13 cellular contexts compared by ENCODE assay signal in genomic region chr18:48732767-48733424, GRCh38.
DNase-seq lines count a peak whose midpoint lies in the region; ATAC-seq, FAIRE-seq and TF ChIP-seq lines count a peak whose summit lies in the region.
"Had no signal": no experiment of that assay in that cellular context is flagged by ENCODE, and none has a peak within 500 bp of the region (broad histone marks: within the 10 kb centered on the region; RNA-seq: fewer than 3 reads in every experiment).

No MANE protein-coding gene starts in this region.

- no peak for FAIRE-seq in HTR-8/SVneo (lab: Jason Lieb, UNC)

- peak overlapping the region; percentile 16 for H3K27ac Mint-ChIP-seq in Calu3 (ENCODE audit: unreplicated experiment)
- peak overlapping the region; percentile 10 for H3K27ac Mint-ChIP-seq in dendritic cell treated with granulocyte-macrophage colony-stimulating factor and Interleukin-4, amounts not matched to agents 40 ng/mL and 50 ng/mL, for 4 days
- no peak overlapping the region; the same call in 1 of the 2 replicates for H3K27ac Mint-ChIP-seq in WTC11
- H3K27ac Mint-ChIP-seq: activated naive CD8-positive, alpha-beta T cell treated with anti-CD3 and anti-CD28 coated beads, Interleukin-2, amount 50 U/mL, for 24 hours had no signal

- CTCF ChIA-PET in Calu3 (lab: Charles Lee) (interaction anchor here (0.6 to 1.0 kb wide), 2 partner anchors 9 to 289 kb away, joined by 3 read pairs; no protein-coding TSS in a partner anchor), WTC11 (lab: Charles Lee) (no interaction called here)

- BruUV-seq in Calu3 (replicated peaks; lab: Mats Ljungman, UMichigan), result no TSS peak

- H3K27me3 Mint-ChIP-seq in Calu3 (ENCODE audit: unreplicated experiment), result no peaks in the 10 kb centered on the region
- peaks cover 5% of the 10 kb centered on the region for H3K27me3 Mint-ChIP-seq in dendritic cell treated with granulocyte-macrophage colony-stimulating factor and Interleukin-4, amounts not matched to agents 40 ng/mL and 50 ng/mL, for 4 days
- H3K27me3 Mint-ChIP-seq in WTC11 (ENCODE audit: low read depth), result no peaks in the 10 kb centered on the region
- H3K27me3 Mint-ChIP-seq: activated naive CD8-positive, alpha-beta T cell treated with anti-CD3 and anti-CD28 coated beads, Interleukin-2, amount 50 U/mL, for 24 hours; naive B cell had no signal

- H3K4me3 Mint-ChIP-seq in Calu3 (ENCODE audit: low read depth, unreplicated experiment) (no peak overlapping the region), WTC11 (no peak overlapping the region)
- peak overlapping the region; percentile 48 for H3K4me3 Mint-ChIP-seq in dendritic cell treated with granulocyte-macrophage colony-stimulating factor and Interleukin-4, amounts not matched to agents 40 ng/mL and 50 ng/mL, for 4 days
- H3K4me3 Mint-ChIP-seq: activated naive CD8-positive, alpha-beta T cell treated with anti-CD3 and anti-CD28 coated beads, Interleukin-2, amount 50 U/mL, for 24 hours had no signal

- H3K36me3 Mint-ChIP-seq in Calu3 (ENCODE audit: insufficient read depth, unreplicated experiment), result no peaks in the 10 kb centered on the region
- peaks cover 9% of the 10 kb centered on the region for H3K36me3 Mint-ChIP-seq in dendritic cell treated with granulocyte-macrophage colony-stimulating factor and Interleukin-4, amounts not matched to agents 40 ng/mL and 50 ng/mL, for 4 days (ENCODE audit: low read depth)
- no peaks in the 10 kb centered on the region for H3K36me3 Mint-ChIP-seq in WTC11
- H3K36me3 Mint-ChIP-seq: naive B cell had no signal

- H3K9me3 Mint-ChIP-seq in Calu3 (ENCODE audit: low read depth, unreplicated experiment) (peaks cover 5% of the 10 kb centered on the region), WTC11 (no peaks in the 10 kb centered on the region)
- peaks cover 10% of the 10 kb centered on the region for H3K9me3 Mint-ChIP-seq in dendritic cell treated with granulocyte-macrophage colony-stimulating factor and Interleukin-4, amounts not matched to agents 40 ng/mL and 50 ng/mL, for 4 days
- H3K9me3 Mint-ChIP-seq: activated naive CD8-positive, alpha-beta T cell treated with anti-CD3 and anti-CD28 coated beads, Interleukin-2, amount 50 U/mL, for 24 hours; naive B cell had no signal

- intact Hi-C loops in Calu3 (cut with micrococcal nuclease; ENCODE audit: unreplicated experiment), result no loop called here
- intact Hi-C loops in dendritic cell treated with granulocyte-macrophage colony-stimulating factor and Interleukin-4, amounts not matched to agents 40 ng/mL and 50 ng/mL, for 4 days (cut with micrococcal nuclease), result no loop called here

- H3K4me1 Mint-ChIP-seq in Calu3 (ENCODE audit: low read depth, unreplicated experiment), result peaks cover 10% of the 10 kb centered on the region
- peaks cover 76% of the 10 kb centered on the region for H3K4me1 Mint-ChIP-seq in dendritic cell treated with granulocyte-macrophage colony-stimulating factor and Interleukin-4, amounts not matched to agents 40 ng/mL and 50 ng/mL, for 4 days (ENCODE audit: low read depth)
- peaks cover 18% of the 10 kb centered on the region for H3K4me1 Mint-ChIP-seq in WTC11
- H3K4me1 Mint-ChIP-seq: activated naive CD8-positive, alpha-beta T cell treated with anti-CD3 and anti-CD28 coated beads, Interleukin-2, amount 50 U/mL, for 24 hours had no signal

- peak; percentile 68 for ATAC-seq in GM18511 (IDR thresholded peaks at IDR 0.05; ENCODE audit: unreplicated experiment)
- no peak for ATAC-seq in WTC11
- ATAC-seq: activated naive CD8-positive, alpha-beta T cell treated with anti-CD3 and anti-CD28 coated beads, Interleukin-2, amount 50 U/mL, for 24 hours had no signal

- POLR2A ChIA-PET in WTC11 (lab: Charles Lee), result no interaction called here

- DNase-seq in Calu3, result no peak
- DNase-seq in NCI-H510A (lab: John Stamatoyannopoulos, UW), result peak; percentile 23
- no peak for DNase-seq in HPDE6-E6E7 (ENCODE audit: extremely low spot score)
- no peak for DNase-seq in WTC11 (ENCODE audit: low spot score)
- no peak for DNase-seq in HTR-8/SVneo (ENCODE audit: insufficient read length, low spot score)
- DNase-seq in middle frontal gyrus (ENCODE audit: extremely low spot score, low spot score), result no peak
- DNase-seq: activated naive CD8-positive, alpha-beta T cell treated with anti-CD3 and anti-CD28 coated beads, Interleukin-2, amount 50 U/mL, for 24 hours; Kasumi-1; naive B cell; NCI-H774; retina had no signal

- no peak for TF ChIP-seq CTCF in Calu3 (IDR thresholded peaks at IDR 0.05; ENCODE audit: unreplicated experiment)
- no peak for TF ChIP-seq CTCF in WTC11 (IDR thresholded peaks at IDR 0.05)

TF ChIP-seq in WTC11, 78 proteins besides CTCF, POLR2A, EP300 and RAD21:
- TF ChIP-seq, protein P1, sequence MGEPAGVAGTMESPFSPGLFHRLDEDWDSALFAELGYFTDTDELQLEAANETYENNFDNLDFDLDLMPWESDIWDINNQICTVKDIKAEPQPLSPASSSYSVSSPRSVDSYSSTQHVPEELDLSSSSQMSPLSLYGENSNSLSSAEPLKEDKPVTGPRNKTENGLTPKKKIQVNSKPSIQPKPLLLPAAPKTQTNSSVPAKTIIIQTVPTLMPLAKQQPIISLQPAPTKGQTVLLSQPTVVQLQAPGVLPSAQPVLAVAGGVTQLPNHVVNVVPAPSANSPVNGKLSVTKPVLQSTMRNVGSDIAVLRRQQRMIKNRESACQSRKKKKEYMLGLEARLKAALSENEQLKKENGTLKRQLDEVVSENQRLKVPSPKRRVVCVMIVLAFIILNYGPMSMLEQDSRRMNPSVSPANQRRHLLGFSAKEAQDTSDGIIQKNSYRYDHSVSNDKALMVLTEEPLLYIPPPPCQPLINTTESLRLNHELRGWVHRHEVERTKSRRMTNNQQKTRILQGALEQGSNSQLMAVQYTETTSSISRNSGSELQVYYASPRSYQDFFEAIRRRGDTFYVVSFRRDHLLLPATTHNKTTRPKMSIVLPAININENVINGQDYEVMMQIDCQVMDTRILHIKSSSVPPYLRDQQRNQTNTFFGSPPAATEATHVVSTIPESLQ (CRISPR knock-in tag; IDR thresholded peaks at IDR 0.05), result no peak
- TF ChIP-seq ESRRA (CRISPR knock-in tag; IDR thresholded peaks at IDR 0.05; ENCODE audit: borderline replicate concordance) (no peak), NR2C2 (CRISPR knock-in tag; IDR thresholded peaks at IDR 0.05) (no peak), ZNF263 (CRISPR knock-in tag; IDR thresholded peaks at IDR 0.05; ENCODE audit: low read depth) (no peak), CREB1 (CRISPR knock-in tag; IDR thresholded peaks at IDR 0.05) (no peak), TEAD1 (CRISPR knock-in tag; IDR thresholded peaks at IDR 0.05) (no peak)
- TF ChIP-seq, protein P2, sequence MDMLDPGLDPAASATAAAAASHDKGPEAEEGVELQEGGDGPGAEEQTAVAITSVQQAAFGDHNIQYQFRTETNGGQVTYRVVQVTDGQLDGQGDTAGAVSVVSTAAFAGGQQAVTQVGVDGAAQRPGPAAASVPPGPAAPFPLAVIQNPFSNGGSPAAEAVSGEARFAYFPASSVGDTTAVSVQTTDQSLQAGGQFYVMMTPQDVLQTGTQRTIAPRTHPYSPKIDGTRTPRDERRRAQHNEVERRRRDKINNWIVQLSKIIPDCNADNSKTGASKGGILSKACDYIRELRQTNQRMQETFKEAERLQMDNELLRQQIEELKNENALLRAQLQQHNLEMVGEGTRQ (CRISPR knock-in tag; IDR thresholded peaks at IDR 0.05), result no peak
